Comparison of ENCODE assay signal across 8 cellular contexts in genomic region chr3:100400424-100400781, GRCh38. TPM values are rescaled to one million over a fixed set of nuclear protein-coding genes. Genes with fewer than 3 reads are reported as not detected.
DNase-seq lines count a peak whose midpoint lies in the region; ATAC-seq and TF ChIP-seq lines count a peak whose summit lies in the region.

No MANE protein-coding gene starts in this region.

- POLR2A ChIA-PET in CD8-positive, alpha-beta T cell (lab: Charles Lee): interaction anchor here (0.6 to 2.8 kb wide), 6 partner anchors 9 to 309 kb away, joined by 3 to 17 read pairs (median 8); partner anchors contain the start of genes NIT2, TBC1D23 and TFG
- POLR2A ChIA-PET in activated CD8-positive, alpha-beta T cell treated with anti-CD3 and anti-CD28 coated beads for 36 hours (lab: Charles Lee): interaction anchor here (0.7 to 3.1 kb wide), 13 partner anchors 9 to 1275 kb away, joined by 3 to 34 read pairs (median 5); partner anchors contain the start of genes NIT2 and TFG

- 0% methylated on average over 8 to 17 of the region's 22 CpGs for WGBS in upper lobe of left lung, 2 donors

- H3K4me2 ChIP-seq in neural cell (ENCODE audit: low read length): peak overlapping the region; percentile 54

- CTCF ChIA-PET in CD8-positive, alpha-beta T cell (lab: Charles Lee): no interaction called here
- CTCF ChIA-PET in activated CD8-positive, alpha-beta T cell treated with anti-CD3 and anti-CD28 coated beads for 36 hours (lab: Charles Lee): interaction anchor here (1.0 to 1.2 kb wide), 2 partner anchors 63 to 65 kb away, joined by 3 read pairs; no protein-coding TSS in a partner anchor

- TF ChIP-seq CTCF in CD8-positive, alpha-beta T cell (IDR thresholded peaks at IDR 0.05): no peak
- no peak for TF ChIP-seq CTCF in activated CD8-positive, alpha-beta T cell treated with anti-CD3 and anti-CD28 coated beads for 36 hours (IDR thresholded peaks at IDR 0.05)
- TF ChIP-seq CTCF in neural cell (IDR thresholded peaks at IDR 0.05; ENCODE audit: poor library complexity, severe bottlenecking) (no peak), upper lobe of left lung (IDR thresholded peaks at IDR 0.05) (no peak)

- H3K9me3 Mint-ChIP-seq in CD8-positive, alpha-beta T cell: no peaks in the 10 kb centered on the region
- no peaks in the 10 kb centered on the region for H3K9me3 Mint-ChIP-seq in activated CD8-positive, alpha-beta T cell treated with anti-CD3 and anti-CD28 coated beads for 36 hours

- no peaks in the 10 kb centered on the region for H3K27me3 Mint-ChIP-seq in CD8-positive, alpha-beta T cell (ENCODE audit: low read depth)
- H3K27me3 Mint-ChIP-seq in activated CD8-positive, alpha-beta T cell treated with anti-CD3 and anti-CD28 coated beads for 36 hours: no peaks in the 10 kb centered on the region

- H3K27ac ChIP-seq in CD8-positive, alpha-beta T cell (ENCODE audit: low read depth, low read length): peak overlapping the region; percentile 77
- H3K27ac ChIP-seq in neural cell (ENCODE audit: low read length) (peak overlapping the region; percentile 83), upper lobe of left lung (peak overlapping the region; percentile 86 to 93 (median 90))

- H3K4me3 Mint-ChIP-seq in CD8-positive, alpha-beta T cell: peak overlapping the region; percentile 98
- peak overlapping the region; percentile 84 for H3K4me3 Mint-ChIP-seq in activated CD8-positive, alpha-beta T cell treated with anti-CD3 and anti-CD28 coated beads for 36 hours

- peaks cover 4% of the 10 kb centered on the region for H3F3A ChIP-seq in neural cell (ENCODE audit: insufficient read depth, low read length, poor library complexity, severe bottlenecking)

- peak overlapping the region; percentile 78 for H3K9ac ChIP-seq in neural cell (ENCODE audit: low read length)

- no peaks in the 10 kb centered on the region for H3K9me3 ChIP-seq in CD8-positive, alpha-beta T cell (ENCODE audit: low read length)
- no peaks in the 10 kb centered on the region for H3K9me3 ChIP-seq in neural cell (ENCODE audit: low read length)
- no peaks in the 10 kb centered on the region for H3K9me3 ChIP-seq in upper lobe of left lung

- H3K36me3 Mint-ChIP-seq in CD8-positive, alpha-beta T cell: peaks cover 21% of the 10 kb centered on the region
- H3K36me3 Mint-ChIP-seq in activated CD8-positive, alpha-beta T cell treated with anti-CD3 and anti-CD28 coated beads for 36 hours (ENCODE audit: low read depth): peaks cover 26% of the 10 kb centered on the region

- TF ChIP-seq POLR2A in erythroblast (IDR thresholded peaks at IDR 0.05; ENCODE audit: low read length): no peak
- peak in 1 of 4 donors; percentile 16 for TF ChIP-seq POLR2A in upper lobe of left lung (IDR thresholded peaks at IDR 0.05)

- no peak for TF ChIP-seq EP300 in neural cell (conservative IDR thresholded peaks at IDR 0.05; ENCODE audit: poor library complexity, severe bottlenecking)
- no peak for TF ChIP-seq EP300 in upper lobe of left lung (IDR thresholded peaks at IDR 0.05)

- peak in 6 of 7 experiments; percentile 3 to 70 (median 24) for DNase-seq in CD8-positive, alpha-beta T cell
- DNase-seq in HuH-7 (ENCODE audit: low spot score) (peak; percentile 19), erythroblast (lab: John Stamatoyannopoulos, UW) (peak; percentile 66 to 69), upper lobe of left lung (no peak), NCI-H510A treated with DMSO at 0.1 percent for 48 hours (lab: John Stamatoyannopoulos, UW) (no peak)
- peak; percentile 71 for DNase-seq in activated CD8-positive, alpha-beta T cell treated with anti-CD3 and anti-CD28 coated beads for 36 hours

- peaks cover 49% of the 10 kb centered on the region for H3K4me1 ChIP-seq in CD8-positive, alpha-beta T cell (ENCODE audit: insufficient read depth, low read length)
- peaks cover 25 to 43% (median 34%) of the 10 kb centered on the region in 4 donors for H3K4me1 ChIP-seq in upper lobe of left lung

- peak overlapping the region; percentile 40 for H2AFZ ChIP-seq in neural cell (ENCODE audit: low read depth, low read length)

- no peaks in the 10 kb centered on the region for H3K9me2 ChIP-seq in neural cell (ENCODE audit: insufficient read depth, low read length)

- TF ChIP-seq RAD21 in neural cell (conservative IDR thresholded peaks at IDR 0.05): no peak

- intact Hi-C loops in CD8-positive, alpha-beta T cell (cut with DNase I, micrococcal nuclease): loop anchor here (2.0 to 10.0 kb wide), 6 partner anchors 66 to 1878 kb away; partner anchors contain the start of genes CLDND1 (in 1 of the 2), NIT2 (in 1 of the 2) and PCNP (in 1 of the 2)
- intact Hi-C loops in activated CD8-positive, alpha-beta T cell treated with anti-CD3 and anti-CD28 coated beads for 36 hours (cut with micrococcal nuclease): no loop called here

- peak overlapping the region; percentile 76 for H3K4me3 ChIP-seq in CD8-positive, alpha-beta T cell (ENCODE audit: low read depth, low read length)
- peak overlapping the region; percentile 86 for H3K4me3 ChIP-seq in neural cell (ENCODE audit: low read length)
- H3K4me3 ChIP-seq in upper lobe of left lung: peak overlapping the region; percentile 79 to 84 (median 82)

- no peaks in the 10 kb centered on the region for H4K20me1 ChIP-seq in neural cell (ENCODE audit: insufficient read depth)

- H3K4me1 Mint-ChIP-seq in CD8-positive, alpha-beta T cell (ENCODE audit: low read depth): peaks cover 73% of the 10 kb centered on the region
- H3K4me1 Mint-ChIP-seq in activated CD8-positive, alpha-beta T cell treated with anti-CD3 and anti-CD28 coated beads for 36 hours (ENCODE audit: low read depth): peaks cover 55% of the 10 kb centered on the region

- ATAC-seq in CD8-positive, alpha-beta T cell: peak; percentile 32
- ATAC-seq in GM21390 (IDR thresholded peaks at IDR 0.05; ENCODE audit: unreplicated experiment) (peak; percentile 12), upper lobe of left lung (ENCODE audit: low FRiP score in 2 of 2) (peak in 1 of 2 donors; percentile 15)
- peak; percentile 38 for ATAC-seq in activated CD8-positive, alpha-beta T cell treated with anti-CD3 and anti-CD28 coated beads for 36 hours

- H3K27me3 ChIP-seq in CD8-positive, alpha-beta T cell (ENCODE audit: insufficient read depth, low read length): no peaks in the 10 kb centered on the region
- no peaks in the 10 kb centered on the region for H3K27me3 ChIP-seq in neural cell (ENCODE audit: insufficient read depth, low read depth, low read length)
- no peaks in the 10 kb centered on the region for H3K27me3 ChIP-seq in upper lobe of left lung

- no peaks in the 10 kb centered on the region for H3K36me3 ChIP-seq in CD8-positive, alpha-beta T cell (ENCODE audit: insufficient read depth, low read length)
- H3K36me3 ChIP-seq in neural cell (ENCODE audit: insufficient read depth, low read length): no peaks in the 10 kb centered on the region
- no peaks in the 10 kb centered on the region for H3K36me3 ChIP-seq in upper lobe of left lung

- peak overlapping the region; percentile 99 for H3K27ac Mint-ChIP-seq in CD8-positive, alpha-beta T cell
- H3K27ac Mint-ChIP-seq in activated CD8-positive, alpha-beta T cell treated with anti-CD3 and anti-CD28 coated beads for 36 hours: peak overlapping the region; percentile 98

- peaks cover 68% of the 10 kb centered on the region for H3K79me2 ChIP-seq in neural cell (replicated peaks; ENCODE audit: insufficient read depth, low read length)

TF ChIP-seq in neural cell, 6 proteins besides CTCF, POLR2A, EP300 and RAD21:
- TF ChIP-seq MXI1 (conservative IDR thresholded peaks at IDR 0.05; ENCODE audit: poor library complexity, severe bottlenecking) (no peak), REST (IDR thresholded peaks at IDR 0.05; ENCODE audit: borderline replicate concordance) (no peak), POLR2AphosphoS5 (IDR thresholded peaks at IDR 0.05) (no peak), EZH2 (IDR thresholded peaks at IDR 0.05; ENCODE audit: borderline replicate concordance, insufficient read depth, low read length, poor library complexity, severe bottlenecking) (no peak), SMC3 (conservative IDR thresholded peaks at IDR 0.05; ENCODE audit: poor library complexity) (no peak), TAF1 (IDR thresholded peaks at IDR 0.05; ENCODE audit: low read depth) (no peak)

RNA-seq across cellular contexts. Expression of gene TOMM70, which starts 0.5 kb away (rescaled TPM):
- 10 to 100 TPM; 27.7 to 30.5 TPM for total RNA-seq in CD8-positive, alpha-beta T cell
- total RNA-seq in activated CD8-positive, alpha-beta T cell treated with anti-CD3 and anti-CD28 coated beads for 36 hours: 10 to 100 TPM; 56.2 to 57.8 TPM
- polyA plus RNA-seq in neural cell: 93.7 and 110 TPM in 2 replicates
- polyA minus RNA-seq in neural cell: 143 and 149 TPM in 2 replicates
- total RNA-seq in upper lobe of left lung: 10 to 100 TPM; 14.1 to 38.4 (median 30.2) TPM

RNA-seq across cellular contexts. Expression of gene LNP1, which starts 0.9 kb away (rescaled TPM):
- total RNA-seq in CD8-positive, alpha-beta T cell: 1 to 10 TPM; 1.1 to 1.2 TPM
- 1 to 10 TPM; 2.5 TPM for total RNA-seq in activated CD8-positive, alpha-beta T cell treated with anti-CD3 and anti-CD28 coated beads for 36 hours
- polyA plus RNA-seq in neural cell: 19.2 and 19.7 TPM in 2 replicates
- 18.5 and 19.5 TPM in 2 replicates for polyA minus RNA-seq in neural cell
- 1 to 10 TPM; 1.4 to 5.2 (median 2.1) TPM for total RNA-seq in upper lobe of left lung

Comparison
In these comparisons a context has a peak if more than half of its experiments do, and no peak if none do; other contexts are left out.
1. DNase-seq: peak in CD8-positive, alpha-beta T cell (6 of 7), HuH-7 (single experiment), activated CD8-positive, alpha-beta T cell treated with anti-CD3 and anti-CD28 coated beads for 36 hours (single experiment) and erythroblast (2 of 2); none in upper lobe of left lung (0 of 2) and NCI-H510A treated with DMSO at 0.1 percent for 48 hours (single experiment).
2. Peak in every context shown above with its lines, with median percentiles within 50 percentile points of each other: H3K27ac ChIP-seq and H3K4me3 ChIP-seq.